Comparison of ENCODE assay signal across 2 cellular contexts in genomic region chrX:18042776-18043175, GRCh38.
TF ChIP-seq lines count a peak whose summit lies in the region.

No MANE protein-coding gene starts in this region.

TF ChIP-seq in A549, 52 proteins besides CTCF, POLR2A, EP300 and RAD21 (continued from another document):
- TF ChIP-seq, protein P1, sequence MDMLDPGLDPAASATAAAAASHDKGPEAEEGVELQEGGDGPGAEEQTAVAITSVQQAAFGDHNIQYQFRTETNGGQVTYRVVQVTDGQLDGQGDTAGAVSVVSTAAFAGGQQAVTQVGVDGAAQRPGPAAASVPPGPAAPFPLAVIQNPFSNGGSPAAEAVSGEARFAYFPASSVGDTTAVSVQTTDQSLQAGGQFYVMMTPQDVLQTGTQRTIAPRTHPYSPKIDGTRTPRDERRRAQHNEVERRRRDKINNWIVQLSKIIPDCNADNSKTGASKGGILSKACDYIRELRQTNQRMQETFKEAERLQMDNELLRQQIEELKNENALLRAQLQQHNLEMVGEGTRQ (IDR thresholded peaks at IDR 0.05), result peak; percentile 48; the same call in 1 of the 2 replicates
TF ChIP-seq in A549: peak in this region for 1.

TF ChIP-seq in K562, 482 proteins besides CTCF, POLR2A, EP300 and RAD21 (continued from another document):
- TF ChIP-seq ZNF766 (CRISPR knock-in tag; conservative IDR thresholded peaks at IDR 0.05), result no peak
TF ChIP-seq in K562: peak in this region for 2.
